In the genomic region with DNA sequence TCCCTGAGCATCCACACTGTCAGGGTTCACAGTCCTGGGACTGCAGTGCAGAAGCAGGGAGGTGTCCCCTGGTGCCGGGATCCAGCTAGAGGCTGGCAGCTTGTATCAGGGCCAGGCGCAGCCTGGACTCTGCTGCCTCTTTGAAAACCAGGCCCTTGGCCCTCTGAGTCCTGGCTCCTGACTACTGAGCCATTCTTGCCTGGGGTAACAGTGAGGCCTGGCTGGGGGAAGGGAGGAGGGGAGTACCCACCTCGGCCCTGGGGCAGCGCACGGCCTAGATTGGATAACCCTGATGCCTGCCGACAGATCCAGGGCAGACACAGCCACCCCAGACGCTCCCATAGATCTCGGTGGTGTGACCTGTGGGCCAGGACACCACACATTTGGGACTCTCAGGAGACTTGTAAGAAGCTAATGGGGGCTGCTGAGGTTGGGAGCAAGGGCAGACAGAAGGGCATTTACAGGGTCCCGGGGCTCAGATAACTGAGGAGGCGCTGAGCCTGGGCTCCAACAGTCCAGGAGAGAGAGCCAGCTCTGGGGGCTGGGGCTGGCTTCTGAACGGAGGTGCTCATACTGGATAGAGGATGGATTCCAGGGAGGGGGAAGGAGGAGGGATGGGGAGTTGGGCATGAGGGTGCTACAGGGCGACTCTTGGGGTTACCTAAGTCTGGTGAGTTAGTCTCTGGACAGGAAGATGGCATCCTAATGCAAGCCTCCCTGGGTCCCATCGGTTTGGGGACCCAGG, we compare ENCODE assay signal across 1 cellular context.
TF ChIP-seq lines count a peak whose summit lies in the region.

No MANE protein-coding gene starts in this region.

TF ChIP-seq in IMR-90, 13 proteins besides CTCF, POLR2A, EP300 and RAD21:
- TF ChIP-seq, protein P1, sequence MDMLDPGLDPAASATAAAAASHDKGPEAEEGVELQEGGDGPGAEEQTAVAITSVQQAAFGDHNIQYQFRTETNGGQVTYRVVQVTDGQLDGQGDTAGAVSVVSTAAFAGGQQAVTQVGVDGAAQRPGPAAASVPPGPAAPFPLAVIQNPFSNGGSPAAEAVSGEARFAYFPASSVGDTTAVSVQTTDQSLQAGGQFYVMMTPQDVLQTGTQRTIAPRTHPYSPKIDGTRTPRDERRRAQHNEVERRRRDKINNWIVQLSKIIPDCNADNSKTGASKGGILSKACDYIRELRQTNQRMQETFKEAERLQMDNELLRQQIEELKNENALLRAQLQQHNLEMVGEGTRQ (IDR thresholded peaks at IDR 0.05; ENCODE audit: low read depth, low read length), result no peak
- no peak for TF ChIP-seq CHD1 (IDR thresholded peaks at IDR 0.05; ENCODE audit: low read depth, low read length)
- TF ChIP-seq RCOR1 (IDR thresholded peaks at IDR 0.05; ENCODE audit: insufficient replicate concordance, low read length), result no peak
- TF ChIP-seq MAZ (IDR thresholded peaks at IDR 0.05; ENCODE audit: borderline replicate concordance, low read depth, low read length), result no peak
- TF ChIP-seq, protein P2, sequence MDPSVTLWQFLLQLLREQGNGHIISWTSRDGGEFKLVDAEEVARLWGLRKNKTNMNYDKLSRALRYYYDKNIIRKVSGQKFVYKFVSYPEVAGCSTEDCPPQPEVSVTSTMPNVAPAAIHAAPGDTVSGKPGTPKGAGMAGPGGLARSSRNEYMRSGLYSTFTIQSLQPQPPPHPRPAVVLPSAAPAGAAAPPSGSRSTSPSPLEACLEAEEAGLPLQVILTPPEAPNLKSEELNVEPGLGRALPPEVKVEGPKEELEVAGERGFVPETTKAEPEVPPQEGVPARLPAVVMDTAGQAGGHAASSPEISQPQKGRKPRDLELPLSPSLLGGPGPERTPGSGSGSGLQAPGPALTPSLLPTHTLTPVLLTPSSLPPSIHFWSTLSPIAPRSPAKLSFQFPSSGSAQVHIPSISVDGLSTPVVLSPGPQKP (IDR thresholded peaks at IDR 0.05; ENCODE audit: borderline replicate concordance, low read depth, low read length), result no peak
- no peak for TF ChIP-seq FOS (IDR thresholded peaks at IDR 0.05; ENCODE audit: low read depth, low read length)
- TF ChIP-seq SMC3 (IDR thresholded peaks at IDR 0.05; ENCODE audit: low read depth, low read length), result no peak
- no peak for TF ChIP-seq CEBPB (IDR thresholded peaks at IDR 0.05; ENCODE audit: low read depth, low read length)
- no peak for TF ChIP-seq NFE2L2 (IDR thresholded peaks at IDR 0.05; ENCODE audit: low read depth, low read length)
- TF ChIP-seq MXI1 (IDR thresholded peaks at IDR 0.05; ENCODE audit: borderline replicate concordance, low read depth, low read length), result no peak
- no peak for TF ChIP-seq RFX5 (IDR thresholded peaks at IDR 0.05; ENCODE audit: low read depth, low read length)
- no peak for TF ChIP-seq BHLHE40 (IDR thresholded peaks at IDR 0.05; ENCODE audit: low read depth, low read length)
- TF ChIP-seq MAFK (IDR thresholded peaks at IDR 0.05; ENCODE audit: low read depth, low read length), result no peak
